In genomic region chr17:77356690-77357201, GRCh38 we compare ENCODE assay signal across 12 cellular contexts.
DNase-seq lines count a peak whose midpoint lies in the region; ATAC-seq and TF ChIP-seq lines count a peak whose summit lies in the region.
"Had no signal": no experiment of that assay in that cellular context is flagged by ENCODE, and none has a peak within 500 bp of the region (broad histone marks: within the 10 kb centered on the region; RNA-seq: fewer than 3 reads in every experiment).

No MANE protein-coding gene starts in this region.

- H3K27me3 ChIP-seq in right atrium auricular region: no peaks in the 10 kb centered on the region
- no peaks in the 10 kb centered on the region for H3K27me3 ChIP-seq in naive thymus-derived CD4-positive, alpha-beta T cell (ENCODE audit: control insufficient read depth in 2 of 2, insufficient read depth in 2 of 2, low read length in 2 of 2)
- H3K27me3 ChIP-seq: spleen had no signal

- peaks cover 0 to 16% of the 10 kb centered on the region in 2 donors for H3K4me1 ChIP-seq in right atrium auricular region
- H3K4me1 ChIP-seq in naive thymus-derived CD4-positive, alpha-beta T cell (ENCODE audit: control insufficient read depth in 2 of 2, insufficient read depth in 2 of 2, low read length in 2 of 2): peaks cover 0 to 5% of the 10 kb centered on the region in 2 donors
- H3K4me1 ChIP-seq in OCI-LY7 (ENCODE audit: insufficient read depth, low read length, poor library complexity, severe bottlenecking): no peaks in the 10 kb centered on the region

- H3K27ac ChIP-seq in right atrium auricular region: no peak overlapping the region
- no peak overlapping the region for H3K27ac ChIP-seq in naive thymus-derived CD4-positive, alpha-beta T cell (ENCODE audit: low read depth, low read length)
- no peak overlapping the region for H3K27ac ChIP-seq in OCI-LY7 (ENCODE audit: low read depth, low read length, poor library complexity, severe bottlenecking)

- CTCF ChIA-PET in naive thymus-derived CD4-positive, alpha-beta T cell (lab: Charles Lee): interaction anchor here (0.6 kb wide), 1 partner anchor 19 kb away, joined by 3 read pairs; no protein-coding TSS in a partner anchor
- CTCF ChIA-PET in OCI-LY7 (lab: Charles Lee; ENCODE audit: unreplicated experiment): interaction anchor here (0.6 kb wide), 1 partner anchor 416 kb away, joined by 3 read pairs; no protein-coding TSS in a partner anchor

- H3K27me3 Mint-ChIP-seq in activated naive CD8-positive, alpha-beta T cell treated with anti-CD3 and anti-CD28 coated beads, Interleukin-2, amount 50 U/mL, for 24 hours: no peaks in the 10 kb centered on the region
- peaks cover 0 to 3% (median 0%) of the 10 kb centered on the region in 5 donors for H3K27me3 Mint-ChIP-seq in naive thymus-derived CD4-positive, alpha-beta T cell
- peaks cover 22 to 37% (median 36%) of the 10 kb centered on the region in 3 donors for H3K27me3 Mint-ChIP-seq in immature natural killer cell (ENCODE audit: low read depth in 3 of 3)

- no peaks in the 10 kb centered on the region for H3K36me3 Mint-ChIP-seq in activated naive CD8-positive, alpha-beta T cell treated with anti-CD3 and anti-CD28 coated beads, Interleukin-2, amount 50 U/mL, for 24 hours (ENCODE audit: low read depth)
- no peaks in the 10 kb centered on the region for H3K36me3 Mint-ChIP-seq in naive thymus-derived CD4-positive, alpha-beta T cell
- no peaks in the 10 kb centered on the region for H3K36me3 Mint-ChIP-seq in immature natural killer cell

- peak; percentile 30 for DNase-seq in right atrium auricular region (ENCODE audit: low spot score)
- DNase-seq in left ventricle myocardium superior: no peak
- peak; percentile 3 for DNase-seq in activated naive CD8-positive, alpha-beta T cell treated with anti-CD3 and anti-CD28 coated beads, Interleukin-2, amount 50 U/mL, for 24 hours
- DNase-seq in naive thymus-derived CD4-positive, alpha-beta T cell: peak in 2 of 9 donors; percentile 20 to 23
- no peak for DNase-seq in RPMI8226
- DNase-seq in immature natural killer cell: no peak
- DNase-seq in OCI-LY7 (ENCODE audit: low spot score): no peak
- DNase-seq: hippocampal formation, NCI-H1417 treated with DMSO at 0.1 percent for 48 hours, spleen had no signal

- H2AFZ ChIP-seq in OCI-LY7 (ENCODE audit: low read length): no peak overlapping the region

- peak overlapping the region; percentile 56 for H3K27ac Mint-ChIP-seq in activated naive CD8-positive, alpha-beta T cell treated with anti-CD3 and anti-CD28 coated beads, Interleukin-2, amount 50 U/mL, for 24 hours
- H3K27ac Mint-ChIP-seq in naive thymus-derived CD4-positive, alpha-beta T cell: peak overlapping the region; percentile 32 to 90 (median 79)
- H3K27ac Mint-ChIP-seq in immature natural killer cell: peak overlapping the region in 3 of 6 donors; percentile 74 to 80 (median 79)

- ATAC-seq in left ventricle myocardium superior (no peak), HG03354 (IDR thresholded peaks at IDR 0.05; ENCODE audit: poor library complexity, severe bottlenecking, unreplicated experiment) (no peak)
- ATAC-seq in activated naive CD8-positive, alpha-beta T cell treated with anti-CD3 and anti-CD28 coated beads, Interleukin-2, amount 50 U/mL, for 24 hours: no peak
- ATAC-seq in naive thymus-derived CD4-positive, alpha-beta T cell: peak; percentile 6

- H3K4me2 ChIP-seq in OCI-LY7 (ENCODE audit: low read length): no peak overlapping the region

- no peaks in the 10 kb centered on the region for H3K36me3 ChIP-seq in right atrium auricular region
- H3K36me3 ChIP-seq in naive thymus-derived CD4-positive, alpha-beta T cell (ENCODE audit: control insufficient read depth in 2 of 3, insufficient read depth in 3 of 3, low read length in 3 of 3): no peaks in the 10 kb centered on the region
- no peaks in the 10 kb centered on the region for H3K36me3 ChIP-seq in OCI-LY7 (ENCODE audit: insufficient read depth, low read length)
- H3K36me3 ChIP-seq: spleen had no signal

- no TSS peak for BruUV-seq in OCI-LY7 (replicated peaks; lab: Mats Ljungman, UMichigan)

- H3K4me3 Mint-ChIP-seq in activated naive CD8-positive, alpha-beta T cell treated with anti-CD3 and anti-CD28 coated beads, Interleukin-2, amount 50 U/mL, for 24 hours: no peak overlapping the region
- H3K4me3 Mint-ChIP-seq in naive thymus-derived CD4-positive, alpha-beta T cell: peak overlapping the region in 5 of 10 donors; percentile 9 to 50 (median 29)
- peak overlapping the region in 1 of 5 donors; percentile 42 for H3K4me3 Mint-ChIP-seq in immature natural killer cell

- no peaks in the 10 kb centered on the region for H3K9me3 Mint-ChIP-seq in activated naive CD8-positive, alpha-beta T cell treated with anti-CD3 and anti-CD28 coated beads, Interleukin-2, amount 50 U/mL, for 24 hours
- H3K9me3 Mint-ChIP-seq in naive thymus-derived CD4-positive, alpha-beta T cell: peaks cover 0 to 7% (median 0%) of the 10 kb centered on the region in 11 donors
- H3K9me3 Mint-ChIP-seq in immature natural killer cell: peaks cover 0 to 2% (median 0%) of the 10 kb centered on the region in 6 donors

- no peaks in the 10 kb centered on the region for H4K20me1 ChIP-seq in OCI-LY7 (ENCODE audit: insufficient read depth, low read length)

- POLR2A ChIA-PET in naive thymus-derived CD4-positive, alpha-beta T cell (lab: Charles Lee): interaction anchor here (0.6 to 3.9 kb wide), 6 partner anchors 8 to 317 kb away, joined by 3 to 10 read pairs (median 3); no protein-coding TSS in a partner anchor
- POLR2A ChIA-PET in OCI-LY7 (lab: Charles Lee): no interaction called here

- no peak overlapping the region for H3K4me3 ChIP-seq in right atrium auricular region
- no peak overlapping the region for H3K4me3 ChIP-seq in naive thymus-derived CD4-positive, alpha-beta T cell (ENCODE audit: low read length)
- no peak overlapping the region for H3K4me3 ChIP-seq in OCI-LY7 (ENCODE audit: low read depth, low read length, poor library complexity, severe bottlenecking)
- H3K4me3 ChIP-seq: GM12878, spleen had no signal

- H3K4me1 Mint-ChIP-seq in activated naive CD8-positive, alpha-beta T cell treated with anti-CD3 and anti-CD28 coated beads, Interleukin-2, amount 50 U/mL, for 24 hours: peaks cover 24% of the 10 kb centered on the region
- H3K4me1 Mint-ChIP-seq in naive thymus-derived CD4-positive, alpha-beta T cell: peaks cover 8 to 55% (median 27%) of the 10 kb centered on the region in 7 donors
- peaks cover 8 to 12% of the 10 kb centered on the region in 2 donors for H3K4me1 Mint-ChIP-seq in immature natural killer cell

- TF ChIP-seq CTCF in right atrium auricular region (IDR thresholded peaks at IDR 0.05): no peak
- no peak for TF ChIP-seq CTCF in OCI-LY7 (conservative IDR thresholded peaks at IDR 0.05; ENCODE audit: low read length)

- no peaks in the 10 kb centered on the region for H3K9me2 ChIP-seq in OCI-LY7 (ENCODE audit: insufficient read depth, low read length)

- H3K79me2 ChIP-seq in OCI-LY7 (ENCODE audit: insufficient read depth, low read depth, low read length): no peaks in the 10 kb centered on the region

- H3K9me3 ChIP-seq in right atrium auricular region (no peaks in the 10 kb centered on the region), OCI-LY7 (ENCODE audit: low read length) (peaks cover 9% of the 10 kb centered on the region)
- H3K9me3 ChIP-seq in naive thymus-derived CD4-positive, alpha-beta T cell (ENCODE audit: control insufficient read depth in 2 of 3, low read length in 3 of 3): no peaks in the 10 kb centered on the region
- H3K9me3 ChIP-seq: spleen had no signal

- intact Hi-C loops in left ventricle myocardium superior (cut with micrococcal nuclease) (no loop called here), OCI-LY7 (cut with micrococcal nuclease; ENCODE audit: unreplicated experiment) (no loop called here)
- intact Hi-C loops in naive thymus-derived CD4-positive, alpha-beta T cell (cut with micrococcal nuclease): no loop called here

Comparison
In these comparisons a context has a peak if more than half of its experiments do, and no peak if none do; other contexts are left out.
1. DNase-seq: peak in right atrium auricular region (single experiment) and activated naive CD8-positive, alpha-beta T cell treated with anti-CD3 and anti-CD28 coated beads, Interleukin-2, amount 50 U/mL, for 24 hours (single experiment); none in left ventricle myocardium superior (single experiment), RPMI8226 (single experiment), immature natural killer cell (0 of 3) and OCI-LY7 (single experiment).